Comparison of ENCODE assay signal across 8 cellular contexts in the genomic region with DNA sequence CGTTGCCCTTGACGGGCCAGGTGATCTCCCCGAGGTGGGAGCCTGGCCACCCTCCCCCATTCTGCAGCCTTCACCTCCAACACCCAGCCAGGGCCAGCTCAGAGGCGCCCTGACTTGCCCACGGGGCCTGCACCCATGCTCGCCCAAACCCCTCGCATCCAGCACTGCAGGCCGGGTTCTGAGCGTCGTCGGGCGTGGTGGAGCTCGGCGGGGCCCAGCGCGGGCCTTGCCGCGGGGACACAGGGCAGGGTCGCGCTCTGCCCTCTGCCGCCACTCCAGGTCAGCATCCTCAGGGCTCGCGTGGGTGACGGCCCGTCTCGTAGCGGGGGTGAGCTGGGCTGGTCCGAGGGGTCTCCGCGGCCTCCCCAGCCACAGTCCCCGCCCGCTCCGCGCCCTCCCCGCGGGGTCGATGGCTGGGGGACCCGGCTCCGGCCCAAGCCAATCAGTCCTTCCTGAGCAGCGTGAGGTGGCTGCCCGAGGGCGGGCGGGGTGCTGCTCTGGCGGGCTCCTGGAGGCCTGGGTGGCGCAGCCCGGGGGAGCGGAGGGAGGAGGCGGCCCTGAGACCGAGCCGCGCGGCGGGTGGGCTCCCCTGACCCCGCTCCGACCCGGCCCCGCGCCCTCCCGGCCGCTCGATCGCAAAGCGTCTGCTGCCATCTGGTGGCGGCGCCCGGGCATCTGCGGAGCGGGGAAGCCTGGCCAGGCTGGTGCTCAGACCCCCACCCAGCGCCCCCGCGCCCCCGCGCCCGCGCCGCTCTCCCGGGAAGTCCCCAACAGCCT.
DNase-seq lines count a peak whose midpoint lies in the region; ATAC-seq and TF ChIP-seq lines count a peak whose summit lies in the region.

No MANE protein-coding gene starts in this region.

- peaks cover 2% of the 10 kb centered on the region for H3K9me3 Mint-ChIP-seq in activated CD4-positive, alpha-beta T cell treated with anti-CD3 and anti-CD28 coated beads, Interleukin-2, amount 10 ng/mL, durations not matched to agents 7 days and 5 days
- H3K9me3 Mint-ChIP-seq in dendritic cell treated with granulocyte-macrophage colony-stimulating factor and Interleukin-4, amounts not matched to agents 40 ng/mL and 50 ng/mL, for 4 days = no peaks in the 10 kb centered on the region
- no peaks in the 10 kb centered on the region for H3K9me3 Mint-ChIP-seq in memory B cell

- peak overlapping the region; percentile 27 for H3K4me3 ChIP-seq in AG09309 (ENCODE audit: control insufficient read depth, low read depth, low read length)

- peaks cover 5% of the 10 kb centered on the region for H3K27me3 Mint-ChIP-seq in activated CD4-positive, alpha-beta T cell treated with anti-CD3 and anti-CD28 coated beads, Interleukin-2, amount 10 ng/mL, durations not matched to agents 7 days and 5 days
- H3K27me3 Mint-ChIP-seq in dendritic cell treated with granulocyte-macrophage colony-stimulating factor and Interleukin-4, amounts not matched to agents 40 ng/mL and 50 ng/mL, for 4 days = peaks cover 35% of the 10 kb centered on the region
- H3K27me3 Mint-ChIP-seq in memory B cell = peaks cover 8% of the 10 kb centered on the region

- H3K27ac Mint-ChIP-seq in activated CD4-positive, alpha-beta T cell treated with anti-CD3 and anti-CD28 coated beads, Interleukin-2, amount 10 ng/mL, durations not matched to agents 7 days and 5 days = no peak overlapping the region
- no peak overlapping the region for H3K27ac Mint-ChIP-seq in dendritic cell treated with granulocyte-macrophage colony-stimulating factor and Interleukin-4, amounts not matched to agents 40 ng/mL and 50 ng/mL, for 4 days
- no peak overlapping the region for H3K27ac Mint-ChIP-seq in memory B cell

- POLR2A ChIA-PET in activated CD4-positive, alpha-beta T cell treated with anti-CD3 and anti-CD28 coated beads, Interleukin-2, amount 10 ng/mL, durations not matched to agents 7 days and 5 days (lab: Charles Lee) = no interaction called here

- DNase-seq in AG09309 (ENCODE audit: low read depth) (no peak), NAMALWA (ENCODE audit: low spot score) (peak; percentile 59), memory B cell (ENCODE audit: low spot score in 2 of 2) (peak; percentile 69 to 85), NCI-H774 (lab: John Stamatoyannopoulos, UW) (no peak)
- peak; percentile 57 for DNase-seq in activated CD4-positive, alpha-beta T cell treated with anti-CD3 and anti-CD28 coated beads, Interleukin-2, amount 10 ng/mL, durations not matched to agents 7 days and 5 days
- peak; percentile 36 for DNase-seq in stimulated activated CD8-positive, alpha-beta memory T cell treated with anti-CD3 and anti-CD28 coated beads, Interleukin-15, amount 100 ng/mL, for 1 hour (ENCODE audit: low read depth)

- peak; percentile 62 for TF ChIP-seq CTCF in AG09309 (IDR thresholded peaks at IDR 0.05; ENCODE audit: control insufficient read depth, insufficient read depth, low read depth, low read length, missing control alignments)

- CTCF ChIA-PET in activated CD4-positive, alpha-beta T cell treated with anti-CD3 and anti-CD28 coated beads, Interleukin-2, amount 10 ng/mL, durations not matched to agents 7 days and 5 days (lab: Charles Lee) = interaction anchor here (0.6 to 3.3 kb wide), 12 partner anchors 12 to 306 kb away, joined by 3 to 23 read pairs (median 3); no protein-coding TSS in a partner anchor

- H3K4me3 Mint-ChIP-seq in activated CD4-positive, alpha-beta T cell treated with anti-CD3 and anti-CD28 coated beads, Interleukin-2, amount 10 ng/mL, durations not matched to agents 7 days and 5 days = peak overlapping the region; percentile 52
- peak overlapping the region; percentile 30 for H3K4me3 Mint-ChIP-seq in dendritic cell treated with granulocyte-macrophage colony-stimulating factor and Interleukin-4, amounts not matched to agents 40 ng/mL and 50 ng/mL, for 4 days
- H3K4me3 Mint-ChIP-seq in memory B cell = peak overlapping the region; percentile 65

- peaks cover 13% of the 10 kb centered on the region for H3K4me1 Mint-ChIP-seq in activated CD4-positive, alpha-beta T cell treated with anti-CD3 and anti-CD28 coated beads, Interleukin-2, amount 10 ng/mL, durations not matched to agents 7 days and 5 days
- H3K4me1 Mint-ChIP-seq in dendritic cell treated with granulocyte-macrophage colony-stimulating factor and Interleukin-4, amounts not matched to agents 40 ng/mL and 50 ng/mL, for 4 days (ENCODE audit: low read depth) = peaks cover 21% of the 10 kb centered on the region
- peaks cover 9% of the 10 kb centered on the region for H3K4me1 Mint-ChIP-seq in memory B cell

- ATAC-seq in GM19035 (IDR thresholded peaks at IDR 0.05; ENCODE audit: unreplicated experiment) (peak; percentile 60), memory B cell (ENCODE audit: low read depth) (peak; percentile 88)

- no peaks in the 10 kb centered on the region for H3K36me3 Mint-ChIP-seq in activated CD4-positive, alpha-beta T cell treated with anti-CD3 and anti-CD28 coated beads, Interleukin-2, amount 10 ng/mL, durations not matched to agents 7 days and 5 days (ENCODE audit: low read depth)
- H3K36me3 Mint-ChIP-seq in dendritic cell treated with granulocyte-macrophage colony-stimulating factor and Interleukin-4, amounts not matched to agents 40 ng/mL and 50 ng/mL, for 4 days (ENCODE audit: low read depth) = no peaks in the 10 kb centered on the region
- H3K36me3 Mint-ChIP-seq in memory B cell = no peaks in the 10 kb centered on the region

- intact Hi-C loops in dendritic cell treated with granulocyte-macrophage colony-stimulating factor and Interleukin-4, amounts not matched to agents 40 ng/mL and 50 ng/mL, for 4 days (cut with micrococcal nuclease) = loop anchor here (1.0 kb wide), 3 partner anchors 102 to 143 kb away; no protein-coding TSS in a partner anchor

Comparison
In these comparisons a context has a peak if more than half of its experiments do, and no peak if none do; other contexts are left out.
1. DNase-seq: peak in NAMALWA (single experiment), activated CD4-positive, alpha-beta T cell treated with anti-CD3 and anti-CD28 coated beads, Interleukin-2, amount 10 ng/mL, durations not matched to agents 7 days and 5 days (single experiment), memory B cell (2 of 2) and stimulated activated CD8-positive, alpha-beta memory T cell treated with anti-CD3 and anti-CD28 coated beads, Interleukin-15, amount 100 ng/mL, for 1 hour (single experiment); none in AG09309 (single experiment) and NCI-H774 (single experiment).
2. Peak in every context shown above with its lines, with median percentiles within 50 percentile points of each other: H3K4me3 Mint-ChIP-seq.